Comparison of ENCODE assay signal across 3 cellular contexts in genomic region chr6:10576226-10576625, GRCh38.
TF ChIP-seq lines count a peak whose summit lies in the region.

No MANE protein-coding gene starts in this region.

TF ChIP-seq in K562, 482 proteins besides CTCF, POLR2A, EP300 and RAD21 (continues in another document):
- no peak for TF ChIP-seq MCM2 (IDR thresholded peaks at IDR 0.05; ENCODE audit: low read depth)
- TF ChIP-seq NCOA6 (IDR thresholded peaks at IDR 0.05), result no peak
- no peak for TF ChIP-seq TRIM24 (IDR thresholded peaks at IDR 0.05)
- no peak for TF ChIP-seq GTF3C2 (IDR thresholded peaks at IDR 0.05; ENCODE audit: borderline replicate concordance, extremely low read depth, insufficient read length)
- TF ChIP-seq MAFK (IDR thresholded peaks at IDR 0.05; ENCODE audit: low read length), result no peak
- no peak for TF ChIP-seq ZNF778 (CRISPR knock-in tag; IDR thresholded peaks at IDR 0.05)
- TF ChIP-seq SMARCA4 (IDR thresholded peaks at IDR 0.05), result no peak
- no peak for TF ChIP-seq GATAD2A (IDR thresholded peaks at IDR 0.05)

TF ChIP-seq in HepG2, 621 proteins besides CTCF, POLR2A, EP300 and RAD21:
- TF ChIP-seq ZNF782 (CRISPR knock-in tag; IDR thresholded peaks at IDR 0.05; ENCODE audit: borderline replicate concordance), result no peak

TF ChIP-seq in SK-N-SH, 30 proteins besides CTCF, POLR2A, EP300 and RAD21:
- TF ChIP-seq USF1 (IDR thresholded peaks at IDR 0.05; ENCODE audit: borderline replicate concordance, low read depth) (no peak), JUND (IDR thresholded peaks at IDR 0.05) (no peak), NRF1 (IDR thresholded peaks at IDR 0.05; ENCODE audit: low read depth, low read length) (no peak), MEF2A (IDR thresholded peaks at IDR 0.05; ENCODE audit: borderline replicate concordance, low read depth) (no peak), MAX (IDR thresholded peaks at IDR 0.05; ENCODE audit: low read depth) (no peak), EZH2phosphoT487 (IDR thresholded peaks at IDR 0.05; ENCODE audit: borderline replicate concordance, low read depth) (no peak), FOSL2 (IDR thresholded peaks at IDR 0.05; ENCODE audit: borderline replicate concordance, low read depth) (no peak), YY1 (IDR thresholded peaks at IDR 0.05; ENCODE audit: low read depth) (no peak), POLR2AphosphoS5 (IDR thresholded peaks at IDR 0.05; ENCODE audit: low read depth, low read length) (no peak), ZBTB33 (IDR thresholded peaks at IDR 0.05; ENCODE audit: borderline replicate concordance, low read depth) (no peak), RFX5 (IDR thresholded peaks at IDR 0.05; ENCODE audit: low read length) (no peak), TAF1 (IDR thresholded peaks at IDR 0.05; ENCODE audit: borderline replicate concordance, low read depth, low read length) (no peak), RCOR1 (IDR thresholded peaks at IDR 0.05; ENCODE audit: low read length) (no peak), SIN3A (IDR thresholded peaks at IDR 0.05; ENCODE audit: borderline replicate concordance, low read depth, low read length) (no peak), GABPA (IDR thresholded peaks at IDR 0.05; ENCODE audit: low read depth) (no peak), FOXJ3 (CRISPR knock-in tag; IDR thresholded peaks at IDR 0.05) (no peak), TCF12 (IDR thresholded peaks at IDR 0.05) (no peak)
